8 cellular contexts compared by ENCODE assay signal in the genomic region with DNA sequence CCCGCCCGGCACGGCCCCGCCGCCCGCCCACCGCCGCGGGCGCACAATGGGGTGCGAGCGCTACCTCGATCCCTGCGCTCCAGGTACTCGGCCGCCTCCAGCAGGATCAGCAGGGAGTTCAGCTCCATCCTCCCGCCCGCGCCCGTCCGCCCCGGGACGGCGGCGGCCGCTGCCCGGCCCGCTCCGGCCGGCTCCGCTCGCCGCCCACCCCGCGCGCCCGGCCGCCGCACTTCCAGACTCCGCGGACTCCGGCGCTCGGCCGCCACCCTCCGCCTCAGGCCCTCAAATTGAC. TPM values are rescaled to one million over a fixed set of nuclear protein-coding genes. Genes with fewer than 3 reads are reported as not detected.
DNase-seq lines count a peak whose midpoint lies in the region; ATAC-seq, FAIRE-seq and TF ChIP-seq lines count a peak whose summit lies in the region.

A gene with protein sequence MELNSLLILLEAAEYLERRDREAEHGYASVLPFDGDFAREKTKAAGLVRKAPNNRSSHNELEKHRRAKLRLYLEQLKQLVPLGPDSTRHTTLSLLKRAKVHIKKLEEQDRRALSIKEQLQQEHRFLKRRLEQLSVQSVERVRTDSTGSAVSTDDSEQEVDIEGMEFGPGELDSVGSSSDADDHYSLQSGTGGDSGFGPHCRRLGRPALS (minus strand): TSS at position 257 of the 292 bp plus-strand sequence. CDS start 129 bp downstream, at position 128.

- no peak for TF ChIP-seq POLR2A in GM12891 (IDR thresholded peaks at IDR 0.05; ENCODE audit: low read depth, low read length)

- H3K27ac Mint-ChIP-seq in activated naive CD8-positive, alpha-beta T cell treated with anti-CD3 and anti-CD28 coated beads for 36 hours = peak within 1 kb of the TSS; percentile 62

- H3K4me2 ChIP-seq in BLaER1 treated with 17β-estradiol and CSF1 and Interleukin-3, amounts not matched to agents 10 nM and 100 nM = peak within 1 kb of the TSS; percentile 96 to 99 (median 98)
- H3K4me2 ChIP-seq in hepatocyte = peak within 1 kb of the TSS; percentile 97

- TF ChIP-seq CTCF in hepatocyte (IDR thresholded peaks at IDR 0.05; ENCODE audit: poor library complexity) = no peak

- peak within 1 kb of the TSS; percentile 53 for H2AFZ ChIP-seq in hepatocyte

- H3K9ac ChIP-seq in BLaER1 treated with 17β-estradiol and CSF1 and Interleukin-3, amounts not matched to agents 10 nM and 100 nM = peak within 1 kb of the TSS; percentile 90 to 99 (median 97)
- peak within 1 kb of the TSS; percentile 88 to 96 (median 94) for H3K9ac ChIP-seq in skeletal muscle tissue (ENCODE audit: low read depth in 1 of 3, low read length in 3 of 3)

- H3K9me2 ChIP-seq in hepatocyte (replicated peaks; ENCODE audit: insufficient read depth) = no peaks in the 10 kb centered on the region

- ATAC-seq in HG02943 (IDR thresholded peaks at IDR 0.05; ENCODE audit: low read depth, unreplicated experiment) (peak; percentile 0), HG03097 (IDR thresholded peaks at IDR 0.05; ENCODE audit: low FRiP score, unreplicated experiment) (no peak)

- H3K36me3 ChIP-seq in BLaER1 treated with 17β-estradiol and CSF1 and Interleukin-3, amounts not matched to agents 10 nM and 100 nM = peaks cover 0 to 35% (median 14%) of the 10 kb centered on the region in 11 experiments; a peak in 11 of 22 replicates
- H3K36me3 ChIP-seq in hepatocyte (replicated peaks; ENCODE audit: insufficient read depth, low read depth) = no peaks in the 10 kb centered on the region
- H3K36me3 ChIP-seq in skeletal muscle tissue (ENCODE audit: control insufficient read depth in 3 of 3, insufficient read depth in 3 of 3, low read length in 3 of 3) = peaks cover 11 to 17% (median 12%) of the 10 kb centered on the region in 3 donors

- H3K79me2 ChIP-seq in hepatocyte = peaks cover 47% of the 10 kb centered on the region

- no peaks in the 10 kb centered on the region for H3K9me3 ChIP-seq in BLaER1 treated with 17β-estradiol and CSF1 and Interleukin-3, amounts not matched to agents 10 nM and 100 nM (replicated peaks in 1 of 11)
- H3K9me3 ChIP-seq in hepatocyte (ENCODE audit: low read depth) (no peaks in the 10 kb centered on the region), skeletal muscle tissue (ENCODE audit: control insufficient read depth in 3 of 3, low read length in 3 of 3) (no peaks in the 10 kb centered on the region)

- no CpG with 5 or more reads among the region's 46 CpGs for WGBS in hepatocyte (ENCODE audit: low lambda C conversion rate, missing lambda C conversion rate)

- no peak for FAIRE-seq in GM12891 (lab: Jason Lieb, UNC)

- H3K4me1 ChIP-seq in BLaER1 treated with 17β-estradiol and CSF1 and Interleukin-3, amounts not matched to agents 10 nM and 100 nM = peaks cover 50 to 66% (median 63%) of the 10 kb centered on the region in 10 experiments
- peaks cover 19% of the 10 kb centered on the region for H3K4me1 ChIP-seq in hepatocyte (ENCODE audit: insufficient read depth)
- H3K4me1 ChIP-seq in skeletal muscle tissue (ENCODE audit: control insufficient read depth in 3 of 3, insufficient read depth in 3 of 3, low read length in 3 of 3) = peaks cover 74 to 80% (median 80%) of the 10 kb centered on the region in 3 donors

- H3K4me3 Mint-ChIP-seq in activated naive CD8-positive, alpha-beta T cell treated with anti-CD3 and anti-CD28 coated beads for 36 hours = peak within 1 kb of the TSS; percentile 67

- H3K4me1 Mint-ChIP-seq in activated naive CD8-positive, alpha-beta T cell treated with anti-CD3 and anti-CD28 coated beads for 36 hours = peaks cover 1% of the 10 kb centered on the region

- H3K4me3 ChIP-seq in BLaER1 treated with 17β-estradiol and CSF1 and Interleukin-3, amounts not matched to agents 10 nM and 100 nM = peak within 1 kb of the TSS; percentile 76 to 99 (median 94)
- H3K4me3 ChIP-seq in hepatocyte (peak within 1 kb of the TSS; percentile 90), skeletal muscle tissue (ENCODE audit: low read length in 3 of 3) (peak within 1 kb of the TSS; percentile 72 to 85 (median 81))

- no peaks in the 10 kb centered on the region for H3K9me3 Mint-ChIP-seq in activated naive CD8-positive, alpha-beta T cell treated with anti-CD3 and anti-CD28 coated beads for 36 hours

- H3K27ac ChIP-seq in BLaER1 treated with 17β-estradiol and CSF1 and Interleukin-3, amounts not matched to agents 10 nM and 100 nM = peak within 1 kb of the TSS; percentile 88 to 98 (median 92)
- peak within 1 kb of the TSS; percentile 91 for H3K27ac ChIP-seq in hepatocyte
- peak within 1 kb of the TSS; percentile 93 for H3K27ac ChIP-seq in skeletal muscle tissue (ENCODE audit: low read depth, low read length)

- peaks cover 35 to 45% (median 45%) of the 10 kb centered on the region in 11 experiments for H4K20me1 ChIP-seq in BLaER1 treated with 17β-estradiol and CSF1 and Interleukin-3, amounts not matched to agents 10 nM and 100 nM
- H4K20me1 ChIP-seq in hepatocyte (ENCODE audit: insufficient read depth, poor library complexity, severe bottlenecking) = peaks cover 44% of the 10 kb centered on the region

- H3K36me3 Mint-ChIP-seq in activated naive CD8-positive, alpha-beta T cell treated with anti-CD3 and anti-CD28 coated beads for 36 hours = no peaks in the 10 kb centered on the region

- no peak for DNase-seq in activated naive CD8-positive, alpha-beta T cell treated with anti-CD3 and anti-CD28 coated beads for 36 hours
- DNase-seq in hepatocyte (ENCODE audit: low spot score) (no peak), NCI-H146 treated with DMSO at 0.1 percent for 48 hours (lab: John Stamatoyannopoulos, UW; ENCODE audit: unreplicated experiment) (no peak), GM12891 (ENCODE audit: insufficient read length, low spot score) (no peak)

- H3K27me3 Mint-ChIP-seq in activated naive CD8-positive, alpha-beta T cell treated with anti-CD3 and anti-CD28 coated beads for 36 hours = no peaks in the 10 kb centered on the region

- H3K27me3 ChIP-seq in BLaER1 treated with 17β-estradiol and CSF1 and Interleukin-3, amounts not matched to agents 10 nM and 100 nM = no peaks in the 10 kb centered on the region
- H3K27me3 ChIP-seq in hepatocyte = no peaks in the 10 kb centered on the region
- H3K27me3 ChIP-seq in skeletal muscle tissue (ENCODE audit: control insufficient read depth in 3 of 3, insufficient read depth in 3 of 3, low read length in 3 of 3) = no peaks in the 10 kb centered on the region

TF ChIP-seq in GM12891, 5 proteins besides CTCF, POLR2A, EP300 and RAD21:
- TF ChIP-seq SPI1 (IDR thresholded peaks at IDR 0.05; ENCODE audit: low read depth, low read length) (no peak), TAF1 (IDR thresholded peaks at IDR 0.05; ENCODE audit: low read depth, low read length) (no peak), PAX5 (IDR thresholded peaks at IDR 0.05; ENCODE audit: insufficient read depth, low read length, severe bottlenecking) (no peak), POLR2AphosphoS5 (IDR thresholded peaks at IDR 0.05; ENCODE audit: low read depth, low read length) (no peak), POU2F2 (IDR thresholded peaks at IDR 0.05; ENCODE audit: low read depth, low read length) (no peak)

RNA-seq across cellular contexts. Expression of the gene that starts here (rescaled TPM):
- total RNA-seq in activated naive CD8-positive, alpha-beta T cell treated with anti-CD3 and anti-CD28 coated beads for 36 hours = 1 to 10 TPM in 1 of 2 experiments, under 1 TPM in 1; 0.78 to 1.2 TPM
- 53.7 and 56.7 TPM in 2 replicates for total RNA-seq in hepatocyte
- 127 and 131 TPM in 2 replicates for polyA plus RNA-seq in hepatocyte
- total RNA-seq in skeletal muscle tissue = 21.4 TPM
- 14.1 TPM for polyA plus RNA-seq in GM12891 (2012; ENCODE audit: low read depth, missing spikeins)

Comparison
In these comparisons a context has a peak if more than half of its experiments do, and no peak if none do; other contexts are left out.
1. RNA of the gene that starts here (total RNA-seq): 53.7 to 56.7 TPM in hepatocyte and 21.4 TPM in skeletal muscle tissue (single experiment); 0.78 to 1.2 TPM in activated naive CD8-positive, alpha-beta T cell treated with anti-CD3 and anti-CD28 coated beads for 36 hours; every median in the first group is over 10 times any median in the second.
2. Peak in every context shown above with its lines, with median percentiles within 50 percentile points of each other: H3K27ac ChIP-seq and H3K4me3 ChIP-seq.